ENCODE assay signal across 8 cellular contexts in genomic region chr16:396199-396598, GRCh38. TPM values are rescaled to one million over a fixed set of nuclear protein-coding genes. Genes with fewer than 3 reads are reported as not detected.
DNase-seq lines count a peak whose midpoint lies in the region; ATAC-seq and TF ChIP-seq lines count a peak whose summit lies in the region.

No MANE protein-coding gene starts in this region.

- in situ Hi-C loops in astrocyte of the spinal cord (cut with HindIII; ENCODE audit: low sequenced_read_pairs) = no loop called here

- intact Hi-C loops in CD14-positive monocyte (cut with micrococcal nuclease) = loop anchor here in 1 of 2 donors (5.0 kb wide), 1 partner anchor 131 kb away; the partner anchor contains the start of gene CAPN15
- intact Hi-C loops in left colon (cut with DNase I, micrococcal nuclease) = no loop called here

- H3K9me3 Mint-ChIP-seq in CD14-positive monocyte (peaks cover 0 to 9% (median 4%) of the 10 kb centered on the region in 7 donors), nephron progenitor cell (peaks cover 4% of the 10 kb centered on the region)

- peaks cover 9% of the 10 kb centered on the region; the same call in 1 of the 2 replicates for H3K4me1 ChIP-seq in HUES48 (ENCODE audit: control insufficient read depth, insufficient read depth, low read length)

- no peak for ATAC-seq in left colon

- no peaks in the 10 kb centered on the region for H3K9me3 ChIP-seq in HUES48 (ENCODE audit: control insufficient read depth, insufficient read depth, low read length)

- no peak for TF ChIP-seq CTCF in CD14-positive monocyte (IDR thresholded peaks at IDR 0.05)
- TF ChIP-seq CTCF in astrocyte of the spinal cord (IDR thresholded peaks at IDR 0.05; ENCODE audit: low read depth, low read length) = no peak
- TF ChIP-seq CTCF in nephron progenitor cell (IDR thresholded peaks at IDR 0.05) = no peak

- no peak overlapping the region for H3K9ac ChIP-seq in HUES48 (ENCODE audit: low read depth, low read length)

- peak overlapping the region; percentile 55 for H3K4me3 ChIP-seq in HUES48 (ENCODE audit: low read depth, low read length)
- peak overlapping the region; percentile 42 for H3K4me3 ChIP-seq in astrocyte of the spinal cord (ENCODE audit: low read depth, low read length)

- H3K36me3 Mint-ChIP-seq in CD14-positive monocyte = peaks cover 0 to 6% of the 10 kb centered on the region in 2 donors
- peaks cover 9% of the 10 kb centered on the region for H3K36me3 Mint-ChIP-seq in nephron progenitor cell (ENCODE audit: low read depth)

- peak overlapping the region; percentile 84 for H3K27ac ChIP-seq in HUES48 (ENCODE audit: low read depth, low read length)

- H3K27me3 Mint-ChIP-seq in CD14-positive monocyte (ENCODE audit: low read depth in 3 of 3) (peaks cover 3 to 6% (median 4%) of the 10 kb centered on the region in 3 donors), nephron progenitor cell (ENCODE audit: low read depth, poor library complexity) (peaks cover 7% of the 10 kb centered on the region)

- H3K27ac Mint-ChIP-seq in CD14-positive monocyte = peak overlapping the region in 1 of 7 donors; percentile 82
- H3K27ac Mint-ChIP-seq in nephron progenitor cell = peak overlapping the region; percentile 97

- no peaks in the 10 kb centered on the region for H3K27me3 ChIP-seq in HUES48 (ENCODE audit: control insufficient read depth, insufficient read depth, low read length)

- peak overlapping the region; percentile 85 to 92 for H3K4me3 Mint-ChIP-seq in CD14-positive monocyte
- peak overlapping the region; percentile 94 for H3K4me3 Mint-ChIP-seq in nephron progenitor cell

- peaks cover 24% of the 10 kb centered on the region for H3K36me3 ChIP-seq in HUES48 (ENCODE audit: control insufficient read depth, insufficient read depth, low read length)

- DNase-seq in CD14-positive monocyte (ENCODE audit: low spot score) (no peak), astrocyte of the spinal cord (ENCODE audit: low read depth, low spot score) (no peak), nephron progenitor cell (no peak), left colon (no peak), NCI-H1694 treated with DMSO at 0.1 percent for 48 hours (lab: John Stamatoyannopoulos, UW) (no peak), NCI-H1048 (lab: John Stamatoyannopoulos, UW) (no peak)
- DNase-seq in activated CD8-positive, alpha-beta memory T cell treated with anti-CD3 and anti-CD28 coated beads for 24 hours = no peak

- H3K4me1 Mint-ChIP-seq in CD14-positive monocyte (peaks cover 33% of the 10 kb centered on the region), nephron progenitor cell (peaks cover 31% of the 10 kb centered on the region)

RNA-seq across cellular contexts. Expression of gene NME4, which starts 0.8 kb away (rescaled TPM):
- 10 to 100 TPM; 26.9 to 31.4 TPM for polyA plus RNA-seq in CD14-positive monocyte
- 10 to 100 TPM; 38.4 to 39.1 TPM for total RNA-seq in left colon

RNA-seq across cellular contexts. Expression of gene DECR2, which starts 5.5 kb away (rescaled TPM):
- polyA plus RNA-seq in CD14-positive monocyte = 1 to 10 TPM; 5.7 to 8.7 TPM
- total RNA-seq in left colon = 10 to 100 TPM; 60.6 to 61.8 TPM

RNA-seq across cellular contexts. Expression of gene PGAP6, which starts 14.4 kb away (rescaled TPM):
- 10 to 100 TPM; 18.2 to 39.8 TPM for polyA plus RNA-seq in CD14-positive monocyte
- 100 to 1,000 TPM; 116 to 130 TPM for total RNA-seq in left colon

RNA-seq across cellular contexts. Expression of gene MRPL28, which starts 25.9 kb away (rescaled TPM):
- polyA plus RNA-seq in CD14-positive monocyte = 10 to 100 TPM; 88.1 to 88.5 TPM
- total RNA-seq in left colon = 10 to 100 TPM; 47.7 to 48.2 TPM

RNA-seq across cellular contexts. Expression of gene RAB11FIP3, which starts 29.2 kb away (rescaled TPM):
- under 1 TPM; 0.37 to 0.49 TPM for polyA plus RNA-seq in CD14-positive monocyte
- 10 to 100 TPM; 21.2 to 23.2 TPM for total RNA-seq in left colon
